ENCODE assay signal across 12 cellular contexts in the genomic region with DNA sequence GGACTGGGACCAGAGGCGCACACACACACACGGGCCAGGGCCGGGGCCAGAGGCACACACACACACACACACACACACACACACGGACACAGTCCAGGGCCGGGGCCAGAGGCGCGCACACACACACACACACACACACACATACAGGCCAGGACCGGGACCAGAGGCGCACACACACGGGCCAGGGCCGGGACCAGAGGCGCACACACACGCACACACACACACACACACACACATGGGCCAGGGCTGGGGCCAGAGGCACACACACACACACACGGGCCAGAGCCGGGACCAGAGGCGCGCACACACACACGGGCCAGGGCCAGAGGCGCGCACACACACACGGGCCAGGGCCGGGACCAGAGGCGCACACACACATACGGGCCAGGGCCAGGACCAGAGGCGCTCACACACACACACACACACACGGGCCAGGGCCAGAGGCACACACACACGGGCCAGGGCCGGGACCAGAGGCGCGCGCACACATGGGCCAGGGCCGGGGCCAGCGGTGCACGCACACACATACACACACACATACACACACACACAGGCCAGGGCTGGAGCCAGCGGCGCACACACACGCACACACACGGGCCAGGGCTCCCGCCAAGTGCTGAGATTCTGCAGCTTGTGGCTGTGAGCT.
DNase-seq lines count a peak whose midpoint lies in the region; ATAC-seq and TF ChIP-seq lines count a peak whose summit lies in the region.
"Had no signal": no experiment of that assay in that cellular context is flagged by ENCODE, and none has a peak within 500 bp of the region (broad histone marks: within the 10 kb centered on the region; RNA-seq: fewer than 3 reads in every experiment).

No MANE protein-coding gene starts in this region.

- H3K9me3 ChIP-seq in HEK293 (ENCODE audit: control insufficient read depth, insufficient read depth, low read depth, low read length) (no peaks in the 10 kb centered on the region), mucosa of descending colon (no peaks in the 10 kb centered on the region)

- H3K36me3 Mint-ChIP-seq in activated naive CD4-positive, alpha-beta T cell treated with anti-CD3 and anti-CD28 coated beads, Interleukin-2, amount 50 U/mL, for 72 hours: peaks cover 12 to 20% of the 10 kb centered on the region in 2 donors

- CTCF ChIA-PET in HEK293 (lab: Yijun Ruan, JAX): no interaction called here

- H3K27ac Mint-ChIP-seq in activated naive CD4-positive, alpha-beta T cell treated with anti-CD3 and anti-CD28 coated beads, Interleukin-2, amount 50 U/mL, for 72 hours: peak overlapping the region; percentile 73 to 93
- H3K27ac Mint-ChIP-seq: endodermal cell had no signal

- no peak overlapping the region for H3K27ac ChIP-seq in HEK293 (ENCODE audit: extremely low read depth, low read depth, low read length)

- no peaks in the 10 kb centered on the region for H3K9me3 Mint-ChIP-seq in activated naive CD4-positive, alpha-beta T cell treated with anti-CD3 and anti-CD28 coated beads, Interleukin-2, amount 50 U/mL, for 72 hours

- H3K36me3 ChIP-seq in HEK293 (ENCODE audit: control insufficient read depth in 2 of 2, insufficient read depth in 1 of 2, low read length in 2 of 2) (no peaks in the 10 kb centered on the region), mucosa of descending colon (ENCODE audit: low read depth) (no peaks in the 10 kb centered on the region)

- DNase-seq in COLO668 (lab: John Stamatoyannopoulos, UW; ENCODE audit: unreplicated experiment) (peak; percentile 29), mucosa of descending colon (peak in 2 of 3 donors; percentile 30 to 58), RKO (ENCODE audit: low spot score) (no peak)
- DNase-seq in activated naive CD4-positive, alpha-beta T cell treated with anti-CD3 and anti-CD28 coated beads, Interleukin-2, amount 50 U/mL, for 72 hours (ENCODE audit: low spot score in 2 of 2): no peak
- DNase-seq: endodermal cell, NCI-H226, occipital lobe, SW 1271 had no signal

- TF ChIP-seq CTCF in HEK293 (tag by site-specific recombination; IDR thresholded peaks at IDR 0.05): no peak
- no peak for TF ChIP-seq CTCF in mucosa of descending colon (IDR thresholded peaks at IDR 0.05)

- intact Hi-C loops in mucosa of descending colon (cut with DNase I, micrococcal nuclease): no loop called here

- peak in 1 of 2 donors; percentile 3 for ATAC-seq in activated naive CD4-positive, alpha-beta T cell treated with anti-CD3 and anti-CD28 coated beads, Interleukin-2, amount 50 U/mL, for 72 hours
- ATAC-seq in mucosa of descending colon (peak; percentile 14), GM18873 (IDR thresholded peaks at IDR 0.05; ENCODE audit: low FRiP score, unreplicated experiment) (no peak), HG02973 (IDR thresholded peaks at IDR 0.05; ENCODE audit: unreplicated experiment) (no peak), HG03565 (IDR thresholded peaks at IDR 0.05; ENCODE audit: unreplicated experiment) (no peak)

- no peaks in the 10 kb centered on the region for H3K4me1 ChIP-seq in HEK293 (ENCODE audit: control insufficient read depth, insufficient read depth, low read length)
- H3K4me1 ChIP-seq in mucosa of descending colon (ENCODE audit: low read depth): no peaks in the 10 kb centered on the region

- POLR2A ChIA-PET in HEK293 (lab: Yijun Ruan, JAX): no interaction called here

- no peak overlapping the region for H3K4me3 ChIP-seq in HEK293 (ENCODE audit: low read depth, low read length)
- H3K4me3 ChIP-seq in mucosa of descending colon: no peak overlapping the region

TF ChIP-seq in HEK293, 187 proteins besides CTCF, POLR2A, EP300 and RAD21:
- no peak for TF ChIP-seq GLI4 (tag by site-specific recombination; IDR thresholded peaks at IDR 0.05)
- no peak for TF ChIP-seq ZNF248 (tag by site-specific recombination; IDR thresholded peaks at IDR 0.05)
- TF ChIP-seq REPIN1 (tag by site-specific recombination; IDR thresholded peaks at IDR 0.05; ENCODE audit: low read depth): no peak
- TF ChIP-seq ZSCAN4 (tag by site-specific recombination; IDR thresholded peaks at IDR 0.05): peak; percentile 70

Comparison
In these comparisons a context has a peak if more than half of its experiments do, and no peak if none do; other contexts are left out.
1. DNase-seq: peak in COLO668 (single experiment) and mucosa of descending colon (2 of 3); none in activated naive CD4-positive, alpha-beta T cell treated with anti-CD3 and anti-CD28 coated beads, Interleukin-2, amount 50 U/mL, for 72 hours (0 of 2) and RKO (single experiment).